1 cellular context compared by ENCODE assay signal in genomic region chr2:42099431-42100173, GRCh38.
TF ChIP-seq lines count a peak whose summit lies in the region.

No MANE protein-coding gene starts in this region.

TF ChIP-seq in GM23338, 12 proteins besides CTCF, POLR2A, EP300 and RAD21 (continued from another document):
- TF ChIP-seq REST (IDR thresholded peaks at IDR 0.05; ENCODE audit: unreplicated experiment) (no peak), ZNF331 (CRISPR knock-in tag; IDR thresholded peaks at IDR 0.05; ENCODE audit: low read depth) (no peak), STAT1 (IDR thresholded peaks at IDR 0.05; ENCODE audit: unreplicated experiment) (no peak), JUNB (IDR thresholded peaks at IDR 0.05; ENCODE audit: unreplicated experiment) (no peak)
